1 cellular context compared by ENCODE assay signal in genomic region chr12:53951577-53952334, GRCh38.
A peak's percentile ranks its signal among the peaks of the same experiment; 100 is the strongest.
TF ChIP-seq lines count a peak whose summit lies in the region.

No MANE protein-coding gene starts in this region.

TF ChIP-seq in GM12878, 131 proteins besides CTCF, POLR2A, EP300 and RAD21:
- TF ChIP-seq SREBF1 (IDR thresholded peaks at IDR 0.05; ENCODE audit: low read length) (no peak), EZH2 (IDR thresholded peaks at IDR 0.05; ENCODE audit: borderline replicate concordance, control insufficient read depth, low read depth, low read length) (peak; percentile 61; the same call in 1 of the 2 replicates)
